ENCODE assay signal across 20 cellular contexts in genomic region chr2:69099541-69099940, GRCh38.
A peak's percentile ranks its signal among the peaks of the same experiment; 100 is the strongest.
DNase-seq lines count a peak whose midpoint lies in the region; ATAC-seq and TF ChIP-seq lines count a peak whose summit lies in the region.
"Had no signal": no experiment of that assay in that cellular context is flagged by ENCODE, and none has a peak within 500 bp of the region (broad histone marks: within the 10 kb centered on the region; RNA-seq: fewer than 3 reads in every experiment).

No MANE protein-coding gene starts in this region.

- no peak for TF ChIP-seq POLR2A in sigmoid colon (IDR thresholded peaks at IDR 0.05)

- DNase-seq in AG08396 (ENCODE audit: low spot score) (peak; percentile 35), MG63 (peak; percentile 42), epithelial cell of esophagus (ENCODE audit: low read depth) (peak; percentile 53), sigmoid colon (no peak), hepatic stellate cell (ENCODE audit: low spot score) (no peak), NCI-H2107 treated with DMSO at 0.1 percent for 48 hours (lab: John Stamatoyannopoulos, UW; ENCODE audit: unreplicated experiment) (no peak)
- DNase-seq in stimulated activated naive CD8-positive, alpha-beta T cell treated with anti-CD3 and anti-CD28 coated beads, Interleukin-15, Interleukin-2, amounts not matched to agents 100 U/mL and 50 U/mL, for 24 hours, result no peak
- DNase-seq: activated CD8-positive, alpha-beta memory T cell treated with anti-CD3 and anti-CD28 coated beads, Interleukin-2, amount 50 U/mL, for 4 hours; activated naive CD4-positive, alpha-beta T cell treated with Interleukin-2 at 50 U/mL for 16 hours; BE2C; endodermal cell; glutamatergic neuron; islet precursor cell; KG1; NCI-H1436; stimulated activated CD4-positive, alpha-beta T cell treated with anti-CD3 and anti-CD28 coated beads, Interleukin-4, amount 100 ng/mL, for 4 hours; T-helper 17 cell had no signal

- H3K27me3 ChIP-seq in MG63 (no peaks in the 10 kb centered on the region), sigmoid colon (no peaks in the 10 kb centered on the region)
- H3K27me3 ChIP-seq: BE2C, neural progenitor cell had no signal

- peak overlapping the region in 3 of 4 donors; percentile 0 to 49 (median 47) for H3K27ac ChIP-seq in sigmoid colon
- H3K27ac ChIP-seq: neural progenitor cell, RWPE1 had no signal

- no peak for TF ChIP-seq EP300 in sigmoid colon (IDR thresholded peaks at IDR 0.05)

- intact Hi-C loops in sigmoid colon (cut with DNase I), result no loop called here

- no peak for ATAC-seq in HG02970 (IDR thresholded peaks at IDR 0.05; ENCODE audit: low FRiP score, unreplicated experiment)
- ATAC-seq in stimulated activated naive CD8-positive, alpha-beta T cell treated with anti-CD3 and anti-CD28 coated beads, Interleukin-15, Interleukin-2, amounts not matched to agents 100 U/mL and 50 U/mL, for 24 hours, result no peak
- ATAC-seq: T-helper 17 cell had no signal

- TF ChIP-seq CTCF in epithelial cell of esophagus (IDR thresholded peaks at IDR 0.05; ENCODE audit: insufficient read depth, low read depth, low read length, missing control alignments) (no peak), sigmoid colon (IDR thresholded peaks at IDR 0.05) (no peak)

- no peaks in the 10 kb centered on the region for H3K9me3 ChIP-seq in MG63
- H3K9me3 ChIP-seq in sigmoid colon, result no peaks in the 10 kb centered on the region
- H3K9me3 ChIP-seq: BE2C had no signal

- no peak overlapping the region for H3K4me3 ChIP-seq in MG63
- no peak overlapping the region for H3K4me3 ChIP-seq in epithelial cell of esophagus (ENCODE audit: low read length)
- no peak overlapping the region for H3K4me3 ChIP-seq in sigmoid colon
- H3K4me3 ChIP-seq: neural progenitor cell had no signal

- H3K36me3 ChIP-seq in MG63 (peaks cover 54% of the 10 kb centered on the region), sigmoid colon (peaks cover 4 to 18% (median 9%) of the 10 kb centered on the region in 4 donors)
- H3K36me3 ChIP-seq: BE2C, neural progenitor cell had no signal

- peaks cover 0 to 26% (median 8%) of the 10 kb centered on the region in 4 donors for H3K4me1 ChIP-seq in sigmoid colon
- H3K4me1 ChIP-seq: BE2C had no signal

Comparison
In these comparisons a context has a peak if more than half of its experiments do, and no peak if none do; other contexts are left out.
1. DNase-seq: peak in AG08396 (single experiment), MG63 (single experiment) and epithelial cell of esophagus (single experiment); none in sigmoid colon (single experiment), hepatic stellate cell (single experiment), NCI-H2107 treated with DMSO at 0.1 percent for 48 hours (single experiment) and stimulated activated naive CD8-positive, alpha-beta T cell treated with anti-CD3 and anti-CD28 coated beads, Interleukin-15, Interleukin-2, amounts not matched to agents 100 U/mL and 50 U/mL, for 24 hours (single experiment).